Comparison of ENCODE assay signal across 17 cellular contexts in the genomic region with DNA sequence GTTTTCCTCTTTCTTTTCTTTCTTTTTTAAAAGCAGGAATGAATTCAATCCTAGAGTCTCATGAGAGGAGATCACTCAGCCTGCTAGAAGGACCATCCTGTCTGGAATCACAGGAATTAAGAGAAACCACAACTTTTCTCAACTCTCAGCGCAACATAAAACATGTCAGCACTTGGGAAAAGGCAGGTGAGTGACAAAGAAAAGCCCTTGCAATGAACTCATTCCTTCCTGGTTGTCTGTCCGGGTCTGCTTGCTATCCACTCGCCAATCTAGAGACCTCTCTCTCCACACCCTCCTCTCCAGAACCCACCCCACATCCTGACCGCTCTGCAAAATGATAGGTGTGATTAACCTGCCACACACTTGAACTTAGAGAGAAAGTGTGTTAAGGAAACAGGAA.
DNase-seq lines count a peak whose midpoint lies in the region; ATAC-seq and TF ChIP-seq lines count a peak whose summit lies in the region.
"Had no signal": no experiment of that assay in that cellular context is flagged by ENCODE, and none has a peak within 500 bp of the region (broad histone marks: within the 10 kb centered on the region; RNA-seq: fewer than 3 reads in every experiment).

No MANE protein-coding gene starts in this region.

- H3K9ac ChIP-seq in mammary epithelial cell (ENCODE audit: insufficient read depth, low read length) = no peak overlapping the region
- no peak overlapping the region for H3K9ac ChIP-seq in smooth muscle cell (ENCODE audit: low read depth)
- H3K9ac ChIP-seq: BLaER1 had no signal

- peak; percentile 43 for DNase-seq in M059J (ENCODE audit: low read depth)
- DNase-seq in mammary epithelial cell = peak; percentile 52
- peak; percentile 71 to 94 for DNase-seq in foreskin keratinocyte
- DNase-seq in smooth muscle cell (lab: John Stamatoyannopoulos, UW; ENCODE audit: unreplicated experiment) = no peak
- DNase-seq in KBM-7 = no peak
- no peak for DNase-seq in SJCRH30
- DNase-seq in G401 (ENCODE audit: low spot score) = no peak
- DNase-seq: CD4-positive, alpha-beta T cell; COR-L47; DMS79 treated with DMSO at 0.1 percent for 48 hours; NCI-H1105; NCI-H146; NCI-H2029; NCI-H510A treated with DMSO at 0.1 percent for 48 hours; NCI-H748 treated with DMSO at 0.1 percent for 48 hours had no signal

- dilution Hi-C loops in mammary epithelial cell (cut with HindIII; ENCODE audit: low sequenced_read_pairs) = no loop called here

- H2AFZ ChIP-seq in mammary epithelial cell (ENCODE audit: low read depth, low read length) (peak overlapping the region; percentile 48), smooth muscle cell (ENCODE audit: low read depth) (no peak overlapping the region)

- H3K27ac ChIP-seq in mammary epithelial cell (ENCODE audit: insufficient read depth, low read depth, low read length) (no peak overlapping the region), foreskin keratinocyte (peak overlapping the region; percentile 76), smooth muscle cell (ENCODE audit: low read depth) (peak overlapping the region; percentile 13), SJCRH30 (no peak overlapping the region)
- H3K27ac ChIP-seq: BLaER1 had no signal

- H3K4me1 ChIP-seq in mammary epithelial cell (ENCODE audit: insufficient read depth, low read length) = peaks cover 19% of the 10 kb centered on the region
- H3K4me1 ChIP-seq in foreskin keratinocyte = peaks cover 12% of the 10 kb centered on the region
- no peaks in the 10 kb centered on the region for H3K4me1 ChIP-seq in smooth muscle cell (ENCODE audit: low read depth)
- no peaks in the 10 kb centered on the region for H3K4me1 ChIP-seq in SJCRH30

- CTCF ChIA-PET in mammary epithelial cell (lab: Charles Lee; ENCODE audit: low non-redundant PET) = no interaction called here

- BruUV-seq in mammary epithelial cell (replicated peaks; lab: Mats Ljungman, UMichigan) = no TSS peak

- peak overlapping the region; percentile 43 for H3K4me2 ChIP-seq in mammary epithelial cell (ENCODE audit: insufficient read depth, low read depth, low read length)
- H3K4me2 ChIP-seq in smooth muscle cell = peak overlapping the region; percentile 25
- H3K4me2 ChIP-seq: BLaER1 had no signal

- TF ChIP-seq CTCF in mammary epithelial cell (conservative IDR thresholded peaks at IDR 0.05 in 1 of 2, IDR thresholded peaks at IDR 0.05 in 1 of 2; ENCODE audit: extremely low read depth in 1 of 2, insufficient read depth in 1 of 2, low read depth in 1 of 2, low read length in 2 of 2) (no peak), foreskin keratinocyte (conservative IDR thresholded peaks at IDR 0.05) (no peak), smooth muscle cell (IDR thresholded peaks at IDR 0.05; ENCODE audit: borderline replicate concordance, insufficient read depth, poor library complexity, severe bottlenecking) (no peak)

- H3F3A ChIP-seq in smooth muscle cell (ENCODE audit: low read depth) = no peaks in the 10 kb centered on the region

- in situ Hi-C loops in mammary epithelial cell (cut with MboI; ENCODE audit: low sequenced_read_pairs in 2 of 2) (no loop called here), KBM-7 (cut with MboI; ENCODE audit: low pct_unique_long_range_greater_than_20kb, low sequenced_read_pairs) (no loop called here), G401 (cut with HindIII; ENCODE audit: low sequenced_read_pairs) (no loop called here)

- H4K20me1 ChIP-seq in mammary epithelial cell (ENCODE audit: insufficient read depth, low read length) (no peaks in the 10 kb centered on the region), smooth muscle cell (ENCODE audit: low read depth) (no peaks in the 10 kb centered on the region)
- H4K20me1 ChIP-seq: BLaER1 had no signal

- H3K79me2 ChIP-seq in mammary epithelial cell (ENCODE audit: insufficient read depth, low read length) (no peaks in the 10 kb centered on the region), smooth muscle cell (ENCODE audit: low read depth) (no peaks in the 10 kb centered on the region)

- no peaks in the 10 kb centered on the region for H3K9me3 ChIP-seq in mammary epithelial cell (replicated peaks; ENCODE audit: insufficient read depth, low read length)
- no peaks in the 10 kb centered on the region for H3K9me3 ChIP-seq in smooth muscle cell (replicated peaks; ENCODE audit: low read depth)
- H3K9me3 ChIP-seq in SJCRH30 (replicated peaks) = no peaks in the 10 kb centered on the region; the same call in 1 of the 2 replicates

- H3K4me3 ChIP-seq in mammary epithelial cell (replicated peaks in 1 of 3; ENCODE audit: insufficient read depth in 1 of 3, low read depth in 2 of 3, low read length in 3 of 3) = no peak overlapping the region
- no peak overlapping the region for H3K4me3 ChIP-seq in smooth muscle cell
- no peak overlapping the region for H3K4me3 ChIP-seq in SJCRH30
- H3K4me3 ChIP-seq: BLaER1 had no signal

- H3K36me3 ChIP-seq in mammary epithelial cell (ENCODE audit: insufficient read depth, low read length) = no peaks in the 10 kb centered on the region
- H3K36me3 ChIP-seq in smooth muscle cell (ENCODE audit: low read depth) = no peaks in the 10 kb centered on the region
- no peaks in the 10 kb centered on the region for H3K36me3 ChIP-seq in SJCRH30
- H3K36me3 ChIP-seq: BLaER1 had no signal

- 39% methylated on average over 4 of the region's 4 CpGs for WGBS in mammary epithelial cell (ENCODE audit: low coverage, missing lambda C conversion rate)
- WGBS in smooth muscle cell (ENCODE audit: low lambda C conversion rate) = 64% methylated on average over 4 of the region's 4 CpGs

- ATAC-seq in foreskin keratinocyte (peak; percentile 50), GM21619 (IDR thresholded peaks at IDR 0.05; ENCODE audit: unreplicated experiment) (no peak)

- intact Hi-C loops in mammary epithelial cell (cut with micrococcal nuclease) = loop anchor here (2.0 kb wide), 1 partner anchor 40 kb away; no protein-coding TSS in a partner anchor

- H3K27me3 ChIP-seq in mammary epithelial cell (ENCODE audit: insufficient read depth, low read length) = no peaks in the 10 kb centered on the region
- no peaks in the 10 kb centered on the region for H3K27me3 ChIP-seq in foreskin keratinocyte
- H3K27me3 ChIP-seq in smooth muscle cell (ENCODE audit: low read depth) = no peaks in the 10 kb centered on the region
- no peaks in the 10 kb centered on the region for H3K27me3 ChIP-seq in SJCRH30
- H3K27me3 ChIP-seq: BLaER1 had no signal

Comparison
In these comparisons a context has a peak if more than half of its experiments do, and no peak if none do; other contexts are left out.
1. DNase-seq: peak in M059J (single experiment), mammary epithelial cell (single experiment) and foreskin keratinocyte (2 of 2); none in smooth muscle cell (single experiment), KBM-7 (single experiment), SJCRH30 (0 of 2) and G401 (single experiment).
2. H3K27ac ChIP-seq: peak in foreskin keratinocyte (single experiment) and smooth muscle cell (single experiment); none in mammary epithelial cell (single experiment) and SJCRH30 (single experiment).